In the genomic region with DNA sequence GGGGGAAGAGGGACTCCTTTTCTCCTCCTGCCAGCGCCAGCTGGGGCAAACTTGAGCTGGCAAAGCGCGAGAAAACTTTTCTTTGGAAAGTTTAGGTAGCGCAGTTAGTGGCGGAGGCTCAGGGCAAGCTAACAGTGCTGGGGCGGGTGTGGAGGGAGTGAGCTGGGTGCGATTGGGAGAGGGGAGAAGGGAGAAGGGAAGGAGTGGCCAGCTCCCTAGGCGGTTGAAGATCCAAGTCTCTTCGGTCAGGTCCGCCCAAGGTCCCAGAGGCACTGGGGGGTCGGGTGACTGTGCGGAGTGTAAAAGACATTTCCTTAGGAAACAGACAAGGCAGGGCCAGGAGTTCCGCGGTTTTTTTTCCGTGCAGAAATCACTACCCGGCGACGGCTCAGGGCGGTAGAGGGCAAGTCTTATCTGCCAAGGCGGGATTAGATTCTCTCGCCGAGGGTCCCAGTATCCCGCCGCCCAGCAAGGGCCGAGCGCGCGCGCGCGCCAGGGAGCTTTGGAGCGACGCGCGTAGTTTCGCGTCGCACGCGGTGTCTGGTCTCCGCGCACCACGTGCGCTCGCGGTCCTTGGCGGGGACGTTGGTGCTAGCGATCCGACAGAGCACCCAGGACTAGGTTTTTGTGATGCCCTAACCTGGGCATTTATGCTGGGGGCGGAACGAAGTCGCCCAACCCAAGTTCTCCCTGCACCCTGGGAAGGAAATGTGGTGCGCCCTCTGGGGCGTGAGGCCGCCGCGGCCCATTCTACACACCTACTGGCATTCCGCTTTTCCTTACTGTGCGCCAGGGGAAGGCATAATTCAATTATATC, we compare ENCODE assay signal across 10 cellular contexts. TPM values are rescaled to one million over a fixed set of nuclear protein-coding genes. Genes with fewer than 3 reads are reported as not detected.
DNase-seq lines count a peak whose midpoint lies in the region; ATAC-seq and TF ChIP-seq lines count a peak whose summit lies in the region.
"Had no signal": no experiment of that assay in that cellular context is flagged by ENCODE, and none has a peak within 500 bp of the region (broad histone marks: within the 10 kb centered on the region; RNA-seq: fewer than 3 reads in every experiment).

No MANE protein-coding gene starts in this region.

- TF ChIP-seq CTCF in Panc1 (IDR thresholded peaks at IDR 0.05) (peak; percentile 22; the same call in 1 of the 2 replicates), foreskin keratinocyte (conservative IDR thresholded peaks at IDR 0.05) (peak; percentile 52), neural cell (IDR thresholded peaks at IDR 0.05; ENCODE audit: poor library complexity, severe bottlenecking) (peak; percentile 43)

- H3K9me2 ChIP-seq in neural cell (ENCODE audit: insufficient read depth, low read length): no peaks in the 10 kb centered on the region

- intact Hi-C loops in Panc1 (cut with micrococcal nuclease; ENCODE audit: unreplicated experiment): no loop called here

- H3F3A ChIP-seq in neural cell (ENCODE audit: insufficient read depth, low read length, poor library complexity, severe bottlenecking): no peaks in the 10 kb centered on the region

- H3K79me2 ChIP-seq in ACC112 (ENCODE audit: control insufficient read depth, insufficient read depth, low read length, unreplicated experiment) (peaks cover 10% of the 10 kb centered on the region), neural cell (replicated peaks; ENCODE audit: insufficient read depth, low read length) (no peaks in the 10 kb centered on the region)

- H3K4me3 ChIP-seq in ACC112 (ENCODE audit: low read depth, low read length): peak overlapping the region; percentile 77
- H3K4me3 ChIP-seq in Panc1 (ENCODE audit: low read depth in 2 of 2, low read length in 2 of 2): peak overlapping the region; percentile 35 to 52
- H3K4me3 ChIP-seq in neural cell (ENCODE audit: low read length): peak overlapping the region; percentile 66

- in situ Hi-C loops in Panc1 (cut with HindIII; ENCODE audit: low pct_unique_long_range_greater_than_20kb, low sequenced_read_pairs): no loop called here

- BruUV-seq in Panc1 (replicated peaks; lab: Mats Ljungman, UMichigan): no TSS peak

- H3K27ac ChIP-seq in ACC112 (ENCODE audit: low read depth, low read length) (peak overlapping the region; percentile 53; the same call in 1 of the 2 replicates), Panc1 (ENCODE audit: low read length) (no peak overlapping the region), foreskin keratinocyte (no peak overlapping the region), neural cell (ENCODE audit: low read length) (no peak overlapping the region)
- H3K27ac ChIP-seq: HL-60 had no signal

- H3K36me3 ChIP-seq in ACC112 (ENCODE audit: insufficient read depth, low read length): no peaks in the 10 kb centered on the region
- no peaks in the 10 kb centered on the region for H3K36me3 ChIP-seq in Panc1 (ENCODE audit: control insufficient read depth, insufficient read depth, low read length)
- H3K36me3 ChIP-seq in neural cell (ENCODE audit: insufficient read depth, low read length): no peaks in the 10 kb centered on the region

- H3K36me3 Mint-ChIP-seq in stimulated activated memory B cell treated with anti-CD40 and anti-IgM and Interleukin-4, amounts not matched to agents 10 μg/mL and 1 μg/mL and 100 μg/mL, for 72 hours: no peaks in the 10 kb centered on the region

- H2AFZ ChIP-seq in ACC112 (ENCODE audit: low read length, unreplicated experiment): peak overlapping the region; percentile 45
- H2AFZ ChIP-seq in neural cell (ENCODE audit: low read depth, low read length): no peak overlapping the region

- no peak for TF ChIP-seq RAD21 in neural cell (conservative IDR thresholded peaks at IDR 0.05)

- peaks cover 6% of the 10 kb centered on the region for H3K27me3 Mint-ChIP-seq in stimulated activated memory B cell treated with anti-CD40 and anti-IgM and Interleukin-4, amounts not matched to agents 10 μg/mL and 1 μg/mL and 100 μg/mL, for 72 hours

- no peak for TF ChIP-seq EP300 in neural cell (conservative IDR thresholded peaks at IDR 0.05; ENCODE audit: poor library complexity, severe bottlenecking)

- H3K27me3 ChIP-seq in ACC112 (ENCODE audit: insufficient read depth, low read length) (peaks cover 24% of the 10 kb centered on the region), Panc1 (ENCODE audit: control insufficient read depth, insufficient read depth, low read length) (no peaks in the 10 kb centered on the region), foreskin keratinocyte (peaks cover 60% of the 10 kb centered on the region), neural cell (ENCODE audit: insufficient read depth, low read depth, low read length) (peaks cover 98% of the 10 kb centered on the region)

- no peaks in the 10 kb centered on the region for H4K20me1 ChIP-seq in neural cell (ENCODE audit: insufficient read depth)

- H3K9me3 ChIP-seq in Panc1 (ENCODE audit: control insufficient read depth, insufficient read depth, low read depth, low read length) (no peaks in the 10 kb centered on the region), neural cell (ENCODE audit: low read length) (no peaks in the 10 kb centered on the region)

- H3K4me1 ChIP-seq in ACC112 (ENCODE audit: control insufficient read depth, insufficient read depth, low read length, unreplicated experiment) (peaks cover 20% of the 10 kb centered on the region), Panc1 (ENCODE audit: control insufficient read depth, insufficient read depth, low read length) (no peaks in the 10 kb centered on the region), foreskin keratinocyte (no peaks in the 10 kb centered on the region)

- H3K9me3 Mint-ChIP-seq in stimulated activated memory B cell treated with anti-CD40 and anti-IgM and Interleukin-4, amounts not matched to agents 10 μg/mL and 1 μg/mL and 100 μg/mL, for 72 hours: no peaks in the 10 kb centered on the region

- peaks cover 12% of the 10 kb centered on the region for H3K4me1 Mint-ChIP-seq in stimulated activated memory B cell treated with anti-CD40 and anti-IgM and Interleukin-4, amounts not matched to agents 10 μg/mL and 1 μg/mL and 100 μg/mL, for 72 hours

- no peak overlapping the region for H3K9ac ChIP-seq in neural cell (ENCODE audit: low read length)

- POLR2A ChIA-PET in Panc1 (lab: Charles Lee): no interaction called here

- DNase-seq in Panc1 (ENCODE audit: low read depth, low spot score) (no peak), foreskin keratinocyte (peak; percentile 50 to 70), inferior parietal cortex (ENCODE audit: extremely low spot score) (no peak), NCI-H187 (lab: John Stamatoyannopoulos, UW) (no peak), RPMI8226 (no peak)
- DNase-seq: stimulated activated CD4-positive, alpha-beta T cell treated with anti-CD3 and anti-CD28 coated beads, Interleukin-2, amount 100 ng/mL, for 48 hours had no signal

- no peak overlapping the region for H3K27ac Mint-ChIP-seq in stimulated activated memory B cell treated with anti-CD40 and anti-IgM and Interleukin-4, amounts not matched to agents 10 μg/mL and 1 μg/mL and 100 μg/mL, for 72 hours

- ATAC-seq in Panc1: peak; percentile 79
- ATAC-seq in foreskin keratinocyte: peak; percentile 59
- no peak for ATAC-seq in stimulated activated memory B cell treated with anti-CD40 and anti-IgM and Interleukin-4, amounts not matched to agents 10 μg/mL and 1 μg/mL and 100 μg/mL, for 72 hours

- CTCF ChIA-PET in Panc1 (lab: Charles Lee): no interaction called here

- H3K4me3 Mint-ChIP-seq in stimulated activated memory B cell treated with anti-CD40 and anti-IgM and Interleukin-4, amounts not matched to agents 10 μg/mL and 1 μg/mL and 100 μg/mL, for 72 hours: no peak overlapping the region

- peak overlapping the region; percentile 8 for H3K4me2 ChIP-seq in neural cell (ENCODE audit: low read length)

TF ChIP-seq in neural cell, 6 proteins besides CTCF, POLR2A, EP300 and RAD21:
- TF ChIP-seq POLR2AphosphoS5 (IDR thresholded peaks at IDR 0.05) (no peak), EZH2 (IDR thresholded peaks at IDR 0.05; ENCODE audit: borderline replicate concordance, insufficient read depth, low read length, poor library complexity, severe bottlenecking) (peak; percentile 94), MXI1 (conservative IDR thresholded peaks at IDR 0.05; ENCODE audit: poor library complexity, severe bottlenecking) (peak; percentile 52), SMC3 (conservative IDR thresholded peaks at IDR 0.05; ENCODE audit: poor library complexity) (peak; percentile 12), TAF1 (IDR thresholded peaks at IDR 0.05; ENCODE audit: low read depth) (no peak)
- TF ChIP-seq, protein P1, sequence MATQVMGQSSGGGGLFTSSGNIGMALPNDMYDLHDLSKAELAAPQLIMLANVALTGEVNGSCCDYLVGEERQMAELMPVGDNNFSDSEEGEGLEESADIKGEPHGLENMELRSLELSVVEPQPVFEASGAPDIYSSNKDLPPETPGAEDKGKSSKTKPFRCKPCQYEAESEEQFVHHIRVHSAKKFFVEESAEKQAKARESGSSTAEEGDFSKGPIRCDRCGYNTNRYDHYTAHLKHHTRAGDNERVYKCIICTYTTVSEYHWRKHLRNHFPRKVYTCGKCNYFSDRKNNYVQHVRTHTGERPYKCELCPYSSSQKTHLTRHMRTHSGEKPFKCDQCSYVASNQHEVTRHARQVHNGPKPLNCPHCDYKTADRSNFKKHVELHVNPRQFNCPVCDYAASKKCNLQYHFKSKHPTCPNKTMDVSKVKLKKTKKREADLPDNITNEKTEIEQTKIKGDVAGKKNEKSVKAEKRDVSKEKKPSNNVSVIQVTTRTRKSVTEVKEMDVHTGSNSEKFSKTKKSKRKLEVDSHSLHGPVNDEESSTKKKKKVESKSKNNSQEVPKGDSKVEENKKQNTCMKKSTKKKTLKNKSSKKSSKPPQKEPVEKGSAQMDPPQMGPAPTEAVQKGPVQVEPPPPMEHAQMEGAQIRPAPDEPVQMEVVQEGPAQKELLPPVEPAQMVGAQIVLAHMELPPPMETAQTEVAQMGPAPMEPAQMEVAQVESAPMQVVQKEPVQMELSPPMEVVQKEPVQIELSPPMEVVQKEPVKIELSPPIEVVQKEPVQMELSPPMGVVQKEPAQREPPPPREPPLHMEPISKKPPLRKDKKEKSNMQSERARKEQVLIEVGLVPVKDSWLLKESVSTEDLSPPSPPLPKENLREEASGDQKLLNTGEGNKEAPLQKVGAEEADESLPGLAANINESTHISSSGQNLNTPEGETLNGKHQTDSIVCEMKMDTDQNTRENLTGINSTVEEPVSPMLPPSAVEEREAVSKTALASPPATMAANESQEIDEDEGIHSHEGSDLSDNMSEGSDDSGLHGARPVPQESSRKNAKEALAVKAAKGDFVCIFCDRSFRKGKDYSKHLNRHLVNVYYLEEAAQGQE (IDR thresholded peaks at IDR 0.05; ENCODE audit: borderline replicate concordance): no peak
TF ChIP-seq in neural cell: peak in this region for 3.

RNA-seq across cellular contexts. Expression of a gene that starts 33.7 kb away (rescaled TPM):
- total RNA-seq in Panc1 (2021; ENCODE audit: unreplicated experiment) (26.7 TPM), foreskin keratinocyte (24.3 and 26.5 TPM in 2 replicates)
- polyA plus RNA-seq in Panc1 (2012; ENCODE audit: insufficient read length): 5.0 TPM
- polyA plus RNA-seq in foreskin keratinocyte (5.3 and 6.5 TPM in 2 replicates), neural cell (0.18 and 0.73 TPM in 2 replicates)
- 1.9 and 2.2 TPM in 2 replicates for polyA minus RNA-seq in neural cell

Comparison
In these comparisons a context has a peak if more than half of its experiments do, and no peak if none do; other contexts are left out.
1. DNase-seq: peak in foreskin keratinocyte (2 of 2); none in Panc1 (single experiment), inferior parietal cortex (single experiment), NCI-H187 (0 of 2) and RPMI8226 (single experiment).
2. Peak in every context shown above with its lines, with median percentiles within 50 percentile points of each other: H3K4me3 ChIP-seq and CTCF ChIP-seq.